In genomic region chr13:33868343-33868994, GRCh38 we compare ENCODE assay signal across 28 cellular contexts.
"Had no signal": no experiment of that assay in that cellular context is flagged by ENCODE, and none has a peak within 500 bp of the region (broad histone marks: within the 10 kb centered on the region; RNA-seq: fewer than 3 reads in every experiment).

No MANE protein-coding gene starts in this region.

- H3K36me3 ChIP-seq: cardiac muscle cell, colonic mucosa, esophagus muscularis mucosa, uterus had no signal

- H3K27ac ChIP-seq: cardiac muscle cell, colonic mucosa, esophagus muscularis mucosa, uterus had no signal

- FAIRE-seq: endometrium had no signal

- H3K27me3 ChIP-seq: cardiac muscle cell, colonic mucosa, esophagus muscularis mucosa, uterus had no signal

- DNase-seq: activated B cell treated with CpG ODN at 0.5 μM for 24 hours; activated CD4-positive, alpha-beta T cell treated with anti-CD3 and anti-CD28 coated beads for 36 hours; activated CD8-positive, alpha-beta memory T cell treated with anti-CD3 and anti-CD28 coated beads, Interleukin-2, amount 10 ng/mL, durations not matched to agents 7 days and 5 days; activated CD8-positive, alpha-beta T cell treated with anti-CD3 and anti-CD28 coated beads, Interleukin-2, amount 10 ng/mL, durations not matched to agents 7 days and 5 days; activated naive CD4-positive, alpha-beta T cell; activated T-cell treated with anti-CD3 and anti-CD28 coated beads, Interleukin-2, amount 50 U/mL, for 48 hours; anterior cingulate cortex; cerebellar nuclear complex; colonic mucosa; effector CD8-positive, alpha-beta T cell; foreskin melanocyte; islet precursor cell; left cardiac atrium; natural killer cell; posterior cingulate gyrus; stimulated activated CD4-positive, alpha-beta T cell treated with anti-CD3 and anti-CD28 coated beads, Interleukin-12 subunit alpha, Interleukin-12 subunit beta, amount 100 ng/mL, for 4 hours; stimulated activated CD4-positive, alpha-beta T cell treated with anti-CD3 and anti-CD28 coated beads, Interleukin-4, amount 100 ng/mL, for 4 hours; stimulated activated CD8-positive, alpha-beta memory T cell treated with anti-CD3 and anti-CD28 coated beads, Interleukin-4, amount 100 ng/mL, for 48 hours; stimulated activated naive CD8-positive, alpha-beta T cell treated with anti-CD3 and anti-CD28 coated beads, Interleukin-15, amount 100 ng/mL, for 72 hours; substantia nigra; T-helper 1 cell; uterus had no signal

- H3K4me3 ChIP-seq: cardiac muscle cell, colonic mucosa, esophagus muscularis mucosa, skin epidermis, uterus had no signal

- H3K4me1 ChIP-seq: colonic mucosa, esophagus muscularis mucosa, uterus had no signal

- ATAC-seq: activated CD4-positive, alpha-beta T cell treated with anti-CD3 and anti-CD28 coated beads for 36 hours; activated CD8-positive, alpha-beta memory T cell treated with anti-CD3 and anti-CD28 coated beads, Interleukin-2, amount 10 ng/mL, durations not matched to agents 7 days and 5 days; activated CD8-positive, alpha-beta T cell treated with anti-CD3 and anti-CD28 coated beads, Interleukin-2, amount 10 ng/mL, durations not matched to agents 7 days and 5 days; left cardiac atrium; natural killer cell; sciatic nerve; stimulated activated memory B cell treated with anti-CD40 and anti-IgM and Interleukin-4, amounts not matched to agents 10 μg/mL and 1 μg/mL and 100 μg/mL, for 72 hours; stimulated activated naive CD8-positive, alpha-beta T cell treated with anti-CD3 and anti-CD28 coated beads, Interleukin-15, amount 100 ng/mL, for 72 hours had no signal
